In genomic region chr19:54369082-54369691, GRCh38 we compare ENCODE assay signal across 1 cellular context.
A peak's percentile ranks its signal among the peaks of the same experiment; 100 is the strongest.
TF ChIP-seq lines count a peak whose summit lies in the region.

No MANE protein-coding gene starts in this region.

TF ChIP-seq in K562, 482 proteins besides CTCF, POLR2A, EP300 and RAD21 (continues in another document):
- no peak for TF ChIP-seq IRF2 (CRISPR knock-in tag; IDR thresholded peaks at IDR 0.05)
- TF ChIP-seq NKRF (IDR thresholded peaks at IDR 0.05; ENCODE audit: borderline replicate concordance), result no peak
- TF ChIP-seq CEBPG (CRISPR knock-in tag; IDR thresholded peaks at IDR 0.05), result peak; percentile 73
- TF ChIP-seq CEBPG (tag; conservative IDR thresholded peaks at IDR 0.05 in 1 of 2, IDR thresholded peaks at IDR 0.05 in 1 of 2), result peak; percentile 79 to 97
- TF ChIP-seq ZBTB9 (CRISPR knock-in tag; IDR thresholded peaks at IDR 0.05), result no peak
- no peak for TF ChIP-seq FOXP1 (CRISPR knock-in tag; IDR thresholded peaks at IDR 0.05)
- no peak for TF ChIP-seq ZNF785 (CRISPR knock-in tag; IDR thresholded peaks at IDR 0.05)
- TF ChIP-seq GATAD2A (IDR thresholded peaks at IDR 0.05), result no peak
- no peak for TF ChIP-seq SAFB (IDR thresholded peaks at IDR 0.05; ENCODE audit: borderline replicate concordance, low read depth, low read length)
- peak; percentile 59; the same call in 1 of the 2 replicates for TF ChIP-seq ZNF197 (CRISPR knock-in tag; IDR thresholded peaks at IDR 0.05; ENCODE audit: low read depth)
- no peak for TF ChIP-seq HIVEP1 (CRISPR knock-in tag; IDR thresholded peaks at IDR 0.05)
- no peak for TF ChIP-seq POLR2AphosphoS5 (IDR thresholded peaks at IDR 0.05; ENCODE audit: control insufficient read depth, insufficient read depth, low read depth, low read length)
- TF ChIP-seq GTF2B (IDR thresholded peaks at IDR 0.05; ENCODE audit: extremely low read depth, insufficient read length), result no peak
- no peak for TF ChIP-seq HOXB6 (CRISPR knock-in tag; IDR thresholded peaks at IDR 0.05; ENCODE audit: borderline replicate concordance)
- no peak for TF ChIP-seq STAT6 (CRISPR knock-in tag; IDR thresholded peaks at IDR 0.05)
- TF ChIP-seq ZBTB43 (CRISPR knock-in tag; IDR thresholded peaks at IDR 0.05), result no peak
- TF ChIP-seq CREB3L1 (IDR thresholded peaks at IDR 0.05; ENCODE audit: borderline replicate concordance, low read depth), result no peak
- no peak for TF ChIP-seq DDX20 (tag; IDR thresholded peaks at IDR 0.05; ENCODE audit: low read depth)
- TF ChIP-seq ZBED1 (IDR thresholded peaks at IDR 0.05), result no peak
- TF ChIP-seq CREBBP (IDR thresholded peaks at IDR 0.05; ENCODE audit: low read depth, low read length), result no peak
- peak; percentile 55; the same call in 1 of the 2 replicates for TF ChIP-seq HDAC8 (tag; IDR thresholded peaks at IDR 0.05)
- TF ChIP-seq ZNF77 (CRISPR knock-in tag; IDR thresholded peaks at IDR 0.05), result no peak
- TF ChIP-seq CTBP1 (IDR thresholded peaks at IDR 0.05; ENCODE audit: borderline replicate concordance), result peak; percentile 55; the same call in 1 of the 2 replicates
- TF ChIP-seq SIN3A (IDR thresholded peaks at IDR 0.05; ENCODE audit: borderline replicate concordance in 2 of 2, control insufficient read depth in 1 of 2, low read depth in 2 of 2, low read length in 2 of 2), result no peak
- no peak for TF ChIP-seq ATF1 (CRISPR knock-in tag; IDR thresholded peaks at IDR 0.05)
- TF ChIP-seq ATF1 (tag; IDR thresholded peaks at IDR 0.05), result no peak
- no peak for TF ChIP-seq HMGXB4 (CRISPR knock-in tag; IDR thresholded peaks at IDR 0.05)
- TF ChIP-seq KAT2B (IDR thresholded peaks at IDR 0.05; ENCODE audit: low read depth, low read length), result no peak
- TF ChIP-seq ZNF133 (CRISPR knock-in tag; IDR thresholded peaks at IDR 0.05), result no peak
- TF ChIP-seq C11orf30 (IDR thresholded peaks at IDR 0.05; ENCODE audit: low read depth), result no peak
- peak; percentile 35; the same call in 1 of the 2 replicates for TF ChIP-seq JUND (IDR thresholded peaks at IDR 0.05; ENCODE audit: borderline replicate concordance, low read depth, low read length)
- TF ChIP-seq JUND (tag; IDR thresholded peaks at IDR 0.05; ENCODE audit: borderline replicate concordance, low read depth, low read length), result no peak
- TF ChIP-seq XRCC5 (IDR thresholded peaks at IDR 0.05; ENCODE audit: low read depth, low read length), result no peak
- no peak; the same call in 1 of the 2 replicates for TF ChIP-seq BMI1 (IDR thresholded peaks at IDR 0.05; ENCODE audit: low read length)
- TF ChIP-seq ATF7 (IDR thresholded peaks at IDR 0.05), result peak; percentile 50; the same call in 1 of the 2 replicates
- TF ChIP-seq SP2 (IDR thresholded peaks at IDR 0.05; ENCODE audit: extremely low read depth, low read depth, low read length, poor library complexity, severe bottlenecking), result no peak
- no peak for TF ChIP-seq MAZ (CRISPR knock-in tag; conservative IDR thresholded peaks at IDR 0.05 in 1 of 2, IDR thresholded peaks at IDR 0.05 in 1 of 2)
- no peak for TF ChIP-seq E2F5 (CRISPR knock-in tag; IDR thresholded peaks at IDR 0.05)
- TF ChIP-seq KLF13 (tag; IDR thresholded peaks at IDR 0.05; ENCODE audit: borderline replicate concordance, low read depth), result no peak
- peak; percentile 28; the same call in 1 of the 2 replicates for TF ChIP-seq RNF2 (IDR thresholded peaks at IDR 0.05)
- no peak for TF ChIP-seq NCOA6 (IDR thresholded peaks at IDR 0.05)
- peak; percentile 45 to 83; a peak in 2 of 4 replicates for TF ChIP-seq TRIM24 (IDR thresholded peaks at IDR 0.05)
- no peak for TF ChIP-seq MTA3 (IDR thresholded peaks at IDR 0.05; ENCODE audit: borderline replicate concordance)
- no peak for TF ChIP-seq SRSF9 (IDR thresholded peaks at IDR 0.05; ENCODE audit: borderline replicate concordance, low read depth, low read length)
- TF ChIP-seq BCLAF1 (IDR thresholded peaks at IDR 0.05; ENCODE audit: borderline replicate concordance in 1 of 2, control insufficient read depth in 1 of 2, low read depth in 2 of 2, low read length in 1 of 2), result no peak
- TF ChIP-seq ZNF384 (IDR thresholded peaks at IDR 0.05; ENCODE audit: low read depth, low read length), result peak; percentile 70
- no peak for TF ChIP-seq MXD1 (CRISPR knock-in tag; IDR thresholded peaks at IDR 0.05; ENCODE audit: borderline replicate concordance, poor library complexity, severe bottlenecking)
- TF ChIP-seq STAT5A (IDR thresholded peaks at IDR 0.05; ENCODE audit: borderline replicate concordance, low read length), result no peak
